In genomic region chr20:62900052-62900691, GRCh38 we compare ENCODE assay signal across 8 cellular contexts. TPM values are rescaled to one million over a fixed set of nuclear protein-coding genes. Genes with fewer than 3 reads are reported as not detected.
A peak's percentile ranks its signal among the peaks of the same experiment; 100 is the strongest.
DNase-seq lines count a peak whose midpoint lies in the region; ATAC-seq and TF ChIP-seq lines count a peak whose summit lies in the region.

No MANE protein-coding gene starts in this region.

- peak; percentile 96 for TF ChIP-seq CTCF in choroid plexus epithelial cell (conservative IDR thresholded peaks at IDR 0.05; ENCODE audit: low read depth, low read length)

- ATAC-seq in HG03108 (IDR thresholded peaks at IDR 0.05; ENCODE audit: unreplicated experiment) (peak; percentile 78), left lobe of liver (peak; percentile 93)

- H3K4me3 ChIP-seq in choroid plexus epithelial cell (ENCODE audit: low read depth, low read length) = no peak overlapping the region

- DNase-seq in SIG-M5 treated with dmso at 0.1 percent for 504 hours (lab: John Stamatoyannopoulos, UW; ENCODE audit: unreplicated experiment) = peak; percentile 71
- DNase-seq in SIG-M5 (lab: John Stamatoyannopoulos, UW) = no peak
- peak; percentile 49 to 71 for DNase-seq in NCI-H446 (lab: John Stamatoyannopoulos, UW)
- DNase-seq in activated CD4-positive, alpha-beta T cell treated with anti-CD3 and anti-CD28 coated beads for 48 hours = peak; percentile 83
- DNase-seq in choroid plexus epithelial cell (ENCODE audit: low read depth) = peak; percentile 87
- DNase-seq in left lobe of liver (ENCODE audit: low spot score) = peak; percentile 83
- DNase-seq in stimulated activated CD4-positive, alpha-beta T cell treated with anti-CD3 and anti-CD28 coated beads, Interleukin-2, amount 100 ng/mL, for 24 hours = peak; percentile 73 to 76

RNA-seq across cellular contexts. Expression of gene DIDO1, which starts 26.1 kb away (rescaled TPM):
- 22.8 TPM for total RNA-seq in left lobe of liver

RNA-seq across cellular contexts. Expression of gene GID8, which starts 37.8 kb away (rescaled TPM):
- 19.3 TPM for total RNA-seq in left lobe of liver

RNA-seq across cellular contexts. Expression of gene TCFL5, which starts 38.5 kb away (rescaled TPM):
- total RNA-seq in left lobe of liver = 6.2 TPM

RNA-seq across cellular contexts. Expression of gene SLC17A9, which starts 52.3 kb away (rescaled TPM):
- total RNA-seq in left lobe of liver = 125 TPM
